ENCODE assay signal across 1 cellular context in genomic region chr13:29465741-29466293, GRCh38.
TF ChIP-seq lines count a peak whose summit lies in the region.

No MANE protein-coding gene starts in this region.

TF ChIP-seq in GM23338, 12 proteins besides CTCF, POLR2A, EP300 and RAD21 (continued from another document):
- TF ChIP-seq ZNF462 (CRISPR knock-in tag; IDR thresholded peaks at IDR 0.05) = no peak
- no peak for TF ChIP-seq CREB1 (CRISPR knock-in tag; IDR thresholded peaks at IDR 0.05; ENCODE audit: low read depth)
- no peak for TF ChIP-seq ZNF114 (CRISPR knock-in tag; IDR thresholded peaks at IDR 0.05)
- no peak for TF ChIP-seq ETS1 (IDR thresholded peaks at IDR 0.05)
- TF ChIP-seq ZNF331 (CRISPR knock-in tag; IDR thresholded peaks at IDR 0.05; ENCODE audit: low read depth) = no peak
- TF ChIP-seq JUNB (IDR thresholded peaks at IDR 0.05; ENCODE audit: unreplicated experiment) = no peak
